Comparison of ENCODE assay signal across 17 cellular contexts in genomic region chr2:135424849-135425248, GRCh38.
DNase-seq lines count a peak whose midpoint lies in the region; ATAC-seq, FAIRE-seq and TF ChIP-seq lines count a peak whose summit lies in the region.
"Had no signal": no experiment of that assay in that cellular context is flagged by ENCODE, and none has a peak within 500 bp of the region (broad histone marks: within the 10 kb centered on the region; RNA-seq: fewer than 3 reads in every experiment).

No MANE protein-coding gene starts in this region.

- no peak overlapping the region for H3K27ac ChIP-seq in psoas muscle
- H3K27ac ChIP-seq: Peyer's patch had no signal

- intact Hi-C loops in psoas muscle (cut with DNase I), result no loop called here

- H3K4me3 ChIP-seq in LNCaP clone FGC (ENCODE audit: low read depth, low read length) (no peak overlapping the region), foreskin fibroblast (ENCODE audit: low read depth in 1 of 2, low read length in 2 of 2) (no peak overlapping the region), psoas muscle (no peak overlapping the region)
- H3K4me3 ChIP-seq: Peyer's patch had no signal

- peaks cover 6% of the 10 kb centered on the region for H3K9me3 ChIP-seq in psoas muscle
- H3K9me3 ChIP-seq: Peyer's patch had no signal

- no peaks in the 10 kb centered on the region for H3K4me1 ChIP-seq in psoas muscle
- H3K4me1 ChIP-seq: Caco-2, Peyer's patch had no signal

- H3K36me3 ChIP-seq in psoas muscle (ENCODE audit: insufficient read depth in 1 of 2, low read depth in 1 of 2), result no peaks in the 10 kb centered on the region
- H3K36me3 ChIP-seq: Peyer's patch had no signal

- DNase-seq in EH (ENCODE audit: low read depth) (peak; percentile 25), LNCaP clone FGC (ENCODE audit: low read depth) (peak; percentile 10), foreskin fibroblast (peak in 1 of 2 donors; percentile 16), COLO829 (ENCODE audit: low spot score) (no peak), psoas muscle (no peak)
- DNase-seq: C1 segment of cervical spinal cord, Caco-2, DND-41, NCI-H1048, NCI-H146, NCI-H2107, NCI-H345, NCI-H526 treated with DMSO at 0.1 percent for 48 hours, Peyer's patch had no signal

- 67 to 82% (median 72%) methylated on average over 1 of the region's 1 CpG for WGBS in psoas muscle, 3 donors

- peak; percentile 45 for FAIRE-seq in TTC549 (lab: Jason Lieb, UNC)

- ATAC-seq in HG03039 (IDR thresholded peaks at IDR 0.05; ENCODE audit: unreplicated experiment) (no peak), GM19455 (IDR thresholded peaks at IDR 0.05; ENCODE audit: unreplicated experiment) (no peak), psoas muscle (no peak)

- TF ChIP-seq CTCF in LNCaP clone FGC (IDR thresholded peaks at IDR 0.05; ENCODE audit: control insufficient read depth, extremely low read depth, insufficient read depth), result peak; percentile 34; the same call in 1 of the 2 replicates
- peak; percentile 16 for TF ChIP-seq CTCF in foreskin fibroblast (IDR thresholded peaks at IDR 0.05; ENCODE audit: low read depth, low read length)
- TF ChIP-seq CTCF in psoas muscle (IDR thresholded peaks at IDR 0.05), result no peak

- no peaks in the 10 kb centered on the region for H3K27me3 ChIP-seq in psoas muscle (ENCODE audit: insufficient read depth in 3 of 3, low read length in 2 of 3)
- H3K27me3 ChIP-seq: Peyer's patch had no signal

Comparison
In these comparisons a context has a peak if more than half of its experiments do, and no peak if none do; other contexts are left out.
1. DNase-seq: peak in EH (single experiment) and LNCaP clone FGC (single experiment); none in COLO829 (single experiment) and psoas muscle (0 of 2).